16 cellular contexts compared by ENCODE assay signal in genomic region chr13:35957174-35957867, GRCh38.
DNase-seq lines count a peak whose midpoint lies in the region; TF ChIP-seq lines count a peak whose summit lies in the region.
"Had no signal": no experiment of that assay in that cellular context is flagged by ENCODE, and none has a peak within 500 bp of the region (broad histone marks: within the 10 kb centered on the region; RNA-seq: fewer than 3 reads in every experiment).

No MANE protein-coding gene starts in this region.

- H3K36me3 ChIP-seq in adipocyte (ENCODE audit: control insufficient read depth, insufficient read depth, low read length, severe bottlenecking) = no peaks in the 10 kb centered on the region
- H3K36me3 ChIP-seq in stomach smooth muscle (ENCODE audit: control insufficient read depth in 2 of 2, insufficient read depth in 2 of 2, low read length in 2 of 2) = no peaks in the 10 kb centered on the region
- H3K36me3 ChIP-seq in SJCRH30 = no peaks in the 10 kb centered on the region

- no peak for TF ChIP-seq CTCF in fibroblast of villous mesenchyme (IDR thresholded peaks at IDR 0.05; ENCODE audit: insufficient read depth, low read depth, low read length)

- H3K27ac ChIP-seq in stomach smooth muscle (ENCODE audit: low read length) (peak overlapping the region; percentile 38), SJCRH30 (no peak overlapping the region)

- peak overlapping the region; percentile 62 for H3K9ac ChIP-seq in adipocyte (ENCODE audit: low read length)
- H3K9ac ChIP-seq in stomach smooth muscle (ENCODE audit: low read length in 2 of 2) = no peak overlapping the region

- H3K9me3 ChIP-seq in adipocyte (ENCODE audit: control insufficient read depth, low read length) = no peaks in the 10 kb centered on the region
- H3K9me3 ChIP-seq in stomach smooth muscle (ENCODE audit: control insufficient read depth in 2 of 2, low read length in 2 of 2) = no peaks in the 10 kb centered on the region
- H3K9me3 ChIP-seq in SJCRH30 (replicated peaks) = no peaks in the 10 kb centered on the region

- H3K27me3 ChIP-seq in adipocyte (replicated peaks; ENCODE audit: control insufficient read depth, insufficient read depth, low read length) = no peaks in the 10 kb centered on the region
- no peaks in the 10 kb centered on the region for H3K27me3 ChIP-seq in stomach smooth muscle (ENCODE audit: control insufficient read depth in 1 of 2, insufficient read depth in 2 of 2, low read length in 2 of 2)
- no peaks in the 10 kb centered on the region for H3K27me3 ChIP-seq in SJCRH30

- H3K4me1 ChIP-seq in adipocyte (ENCODE audit: control insufficient read depth, insufficient read depth, low read length) = peaks cover 82% of the 10 kb centered on the region
- H3K4me1 ChIP-seq in stomach smooth muscle (ENCODE audit: control insufficient read depth, insufficient read depth, low read length) = peaks cover 17% of the 10 kb centered on the region
- peaks cover 19% of the 10 kb centered on the region for H3K4me1 ChIP-seq in SJCRH30

- peak overlapping the region; percentile 1 for H3K4me3 ChIP-seq in adipocyte (ENCODE audit: low read length)
- no peak overlapping the region for H3K4me3 ChIP-seq in fibroblast of villous mesenchyme (ENCODE audit: low read depth, low read length)
- no peak overlapping the region for H3K4me3 ChIP-seq in stomach smooth muscle (ENCODE audit: low read length in 2 of 2)
- H3K4me3 ChIP-seq in SJCRH30 = no peak overlapping the region

- DNase-seq in ELR (ENCODE audit: low read depth) (peak; percentile 14), adipocyte (ENCODE audit: low read depth) (peak; percentile 76), fibroblast of villous mesenchyme (ENCODE audit: low read depth) (peak; percentile 20), SJCRH30 (no peak), SIG-M5 (lab: John Stamatoyannopoulos, UW) (no peak), NCI-H187 (lab: John Stamatoyannopoulos, UW) (no peak), DMS153 (lab: John Stamatoyannopoulos, UW) (no peak)
- DNase-seq: activated B cell treated with CpG ODN at 0.5 μM for 24 hours, AML-193, cerebellar nuclear complex, head of caudate nucleus, MV-4-11, NCI-H2029, NCI-H510A, nephron progenitor cell had no signal

Comparison
In these comparisons a context has a peak if more than half of its experiments do, and no peak if none do; other contexts are left out.
1. DNase-seq: peak in ELR (single experiment), adipocyte (single experiment) and fibroblast of villous mesenchyme (single experiment); none in SJCRH30 (0 of 2), SIG-M5 (single experiment), NCI-H187 (0 of 2) and DMS153 (single experiment).